In genomic region chr12:104958009-104958945, GRCh38 we compare ENCODE assay signal across 1 cellular context.
A peak's percentile ranks its signal among the peaks of the same experiment; 100 is the strongest.
TF ChIP-seq lines count a peak whose summit lies in the region.

SLC41A2 (minus strand) TSS chr12:104958290; CDS start chr12:104928527, 29,763 bp downstream.

TF ChIP-seq in K562, 482 proteins besides CTCF, POLR2A, EP300 and RAD21 (continued from another document and continues in another):
- TF ChIP-seq BCLAF1 (IDR thresholded peaks at IDR 0.05; ENCODE audit: borderline replicate concordance in 1 of 2, control insufficient read depth in 1 of 2, low read depth in 2 of 2, low read length in 1 of 2) (no peak), BRF2 (IDR thresholded peaks at IDR 0.05; ENCODE audit: borderline replicate concordance, insufficient read depth, insufficient read length) (no peak), MLX (CRISPR knock-in tag; conservative IDR thresholded peaks at IDR 0.05) (no peak), MAZ (CRISPR knock-in tag; conservative IDR thresholded peaks at IDR 0.05 in 1 of 2, IDR thresholded peaks at IDR 0.05 in 1 of 2) (no peak), RREB1 (CRISPR knock-in tag; IDR thresholded peaks at IDR 0.05) (no peak), SNRNP70 (optimal IDR thresholded peaks at IDR 0.05; ENCODE audit: low read depth, low read length) (no peak), HMGXB4 (CRISPR knock-in tag; IDR thresholded peaks at IDR 0.05) (no peak), IRF2 (CRISPR knock-in tag; IDR thresholded peaks at IDR 0.05) (no peak), GATA2 (CRISPR knock-in tag; IDR thresholded peaks at IDR 0.05) (no peak), NFXL1 (CRISPR knock-in tag; IDR thresholded peaks at IDR 0.05) (no peak), PHF8 (IDR thresholded peaks at IDR 0.05; ENCODE audit: borderline replicate concordance, low read length) (peak; percentile 53; the same call in 1 of the 2 replicates), CBFB (CRISPR knock-in tag; IDR thresholded peaks at IDR 0.05) (no peak), ZNF584 (CRISPR knock-in tag; IDR thresholded peaks at IDR 0.05; ENCODE audit: low read depth) (no peak), HDGF (IDR thresholded peaks at IDR 0.05) (no peak), E2F4 (CRISPR knock-in tag; IDR thresholded peaks at IDR 0.05; ENCODE audit: low read depth) (no peak), HMBOX1 (IDR thresholded peaks at IDR 0.05) (no peak), RAD51 (IDR thresholded peaks at IDR 0.05; ENCODE audit: borderline replicate concordance, low read depth) (peak; percentile 70), PRMT5 (CRISPR knock-in tag; IDR thresholded peaks at IDR 0.05) (no peak), ATF3 (IDR thresholded peaks at IDR 0.05) (peak; percentile 92), ATF3 (CRISPR knock-in tag; conservative IDR thresholded peaks at IDR 0.05) (0 out of 2 replicates have a peak, but pooled peaks have one; percentile 33), KDM1A (IDR thresholded peaks at IDR 0.05) (no peak), NFE2L1 (tag; IDR thresholded peaks at IDR 0.05; ENCODE audit: borderline replicate concordance, low read depth) (no peak), BRD4 (IDR thresholded peaks at IDR 0.05) (no peak), HSF4 (CRISPR knock-in tag; IDR thresholded peaks at IDR 0.05; ENCODE audit: borderline replicate concordance) (no peak), MCM2 (IDR thresholded peaks at IDR 0.05; ENCODE audit: low read depth) (no peak), CTBP1 (IDR thresholded peaks at IDR 0.05; ENCODE audit: borderline replicate concordance) (peak; percentile 73), PBX2 (CRISPR knock-in tag; IDR thresholded peaks at IDR 0.05; ENCODE audit: low read depth) (no peak), PBX2 (tag; conservative IDR thresholded peaks at IDR 0.05; ENCODE audit: low read depth) (no peak), ZNF23 (CRISPR knock-in tag; IDR thresholded peaks at IDR 0.05) (no peak), USF1 (CRISPR knock-in tag; IDR thresholded peaks at IDR 0.05) (peak; percentile 73)
